Comparison of ENCODE assay signal across 1 cellular context in the genomic region with DNA sequence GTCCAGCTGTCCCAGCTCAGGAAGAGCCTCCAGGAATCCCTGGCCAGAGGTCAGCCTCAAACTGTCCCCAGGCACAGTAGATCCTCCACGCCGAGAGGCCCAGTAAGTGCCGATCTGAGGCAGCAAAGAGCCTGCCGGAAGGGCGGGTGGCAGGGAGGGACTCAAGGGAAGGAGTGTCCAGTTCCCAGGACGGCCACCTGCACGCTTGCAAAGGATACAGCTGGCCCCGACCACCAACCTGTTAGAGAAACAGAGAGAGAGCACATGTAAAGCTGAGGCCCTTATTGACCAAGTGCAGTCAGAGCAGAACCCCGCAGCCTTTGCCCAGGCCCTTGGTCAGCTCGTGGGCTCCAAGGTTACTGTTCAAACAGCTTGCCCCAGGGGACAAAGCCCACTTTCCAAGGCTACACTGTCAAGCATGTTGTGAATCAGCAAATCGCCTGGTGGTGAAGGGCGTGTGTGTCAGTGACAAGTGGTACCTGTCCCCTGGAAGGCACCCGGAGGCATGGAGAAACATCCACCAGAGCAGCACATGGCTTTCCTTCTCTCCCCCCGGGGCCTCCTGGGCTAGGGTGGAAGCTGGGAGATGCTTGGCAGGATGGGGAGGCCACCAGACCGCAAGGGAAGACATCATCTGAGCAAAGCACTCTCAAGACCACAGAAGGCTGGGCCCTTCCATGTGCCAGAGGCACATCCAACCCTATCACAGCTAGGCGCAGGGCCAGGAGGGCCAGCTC.
TF ChIP-seq lines count a peak whose summit lies in the region.

No MANE protein-coding gene starts in this region.

TF ChIP-seq in K562, 482 proteins besides CTCF, POLR2A, EP300 and RAD21:
- TF ChIP-seq SETDB1 (IDR thresholded peaks at IDR 0.05; ENCODE audit: low read length) (peak; percentile 92), ZKSCAN3 (CRISPR knock-in tag; IDR thresholded peaks at IDR 0.05) (no peak), FOXA3 (CRISPR knock-in tag; conservative IDR thresholded peaks at IDR 0.05 in 1 of 2, IDR thresholded peaks at IDR 0.05 in 1 of 2) (no peak), GTF2B (IDR thresholded peaks at IDR 0.05; ENCODE audit: extremely low read depth, insufficient read length) (no peak), ZBTB8A (IDR thresholded peaks at IDR 0.05; ENCODE audit: partially characterized antibody) (no peak), ZBED1 (IDR thresholded peaks at IDR 0.05) (no peak), PHTF2 (CRISPR knock-in tag; IDR thresholded peaks at IDR 0.05) (no peak), CBX8 (IDR thresholded peaks at IDR 0.05; ENCODE audit: borderline replicate concordance, extremely low read depth, low read depth, low read length, poor library complexity, severe bottlenecking) (no peak), PHB2 (IDR thresholded peaks at IDR 0.05; ENCODE audit: low read depth) (no peak), RBM22 (IDR thresholded peaks at IDR 0.05; ENCODE audit: low read depth, low read length, poor library complexity, severe bottlenecking) (no peak), HDAC6 (IDR thresholded peaks at IDR 0.05; ENCODE audit: low read depth, low read length) (peak; percentile 36; the same call in 1 of the 2 replicates), NFYB (IDR thresholded peaks at IDR 0.05; ENCODE audit: extremely low read depth, insufficient read length) (no peak), MTA1 (IDR thresholded peaks at IDR 0.05; ENCODE audit: borderline replicate concordance) (no peak), ZFX (CRISPR knock-in tag; IDR thresholded peaks at IDR 0.05) (no peak), ADNP (tag; IDR thresholded peaks at IDR 0.05) (no peak), LCOR (CRISPR knock-in tag; IDR thresholded peaks at IDR 0.05) (no peak), CCNT2 (IDR thresholded peaks at IDR 0.05; ENCODE audit: borderline replicate concordance, extremely low read depth, insufficient read length, low read depth, low read length) (no peak), NONO (IDR thresholded peaks at IDR 0.05; ENCODE audit: low read depth in 2 of 2, low read length in 1 of 2) (0 out of 4 replicates have a peak, but pooled peaks of 1 of the 2 experiments have one; percentile 12), CEBPZ (IDR thresholded peaks at IDR 0.05; ENCODE audit: borderline replicate concordance, low read depth, low read length) (no peak), ZNF830 (CRISPR knock-in tag; IDR thresholded peaks at IDR 0.05) (no peak), NFE2 (IDR thresholded peaks at IDR 0.05; ENCODE audit: low read depth) (0 out of 2 replicates have a peak, but pooled peaks have one; percentile 5), PTRF (tag; IDR thresholded peaks at IDR 0.05) (no peak), NKRF (IDR thresholded peaks at IDR 0.05; ENCODE audit: borderline replicate concordance) (no peak), CAMTA2 (CRISPR knock-in tag; conservative IDR thresholded peaks at IDR 0.05) (no peak), ZNF347 (CRISPR knock-in tag; IDR thresholded peaks at IDR 0.05; ENCODE audit: low read depth) (no peak)
- TF ChIP-seq, protein P1, sequence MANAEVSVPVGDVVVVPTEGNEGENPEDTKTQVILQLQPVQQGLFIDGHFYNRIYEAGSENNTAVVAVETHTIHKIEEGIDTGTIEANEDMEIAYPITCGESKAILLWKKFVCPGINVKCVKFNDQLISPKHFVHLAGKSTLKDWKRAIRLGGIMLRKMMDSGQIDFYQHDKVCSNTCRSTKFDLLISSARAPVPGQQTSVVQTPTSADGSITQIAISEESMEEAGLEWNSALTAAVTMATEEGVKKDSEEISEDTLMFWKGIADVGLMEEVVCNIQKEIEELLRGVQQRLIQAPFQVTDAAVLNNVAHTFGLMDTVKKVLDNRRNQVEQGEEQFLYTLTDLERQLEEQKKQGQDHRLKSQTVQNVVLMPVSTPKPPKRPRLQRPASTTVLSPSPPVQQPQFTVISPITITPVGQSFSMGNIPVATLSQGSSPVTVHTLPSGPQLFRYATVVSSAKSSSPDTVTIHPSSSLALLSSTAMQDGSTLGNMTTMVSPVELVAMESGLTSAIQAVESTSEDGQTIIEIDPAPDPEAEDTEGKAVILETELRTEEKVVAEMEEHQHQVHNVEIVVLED (CRISPR knock-in tag; IDR thresholded peaks at IDR 0.05), result no peak
- TF ChIP-seq, protein P2, sequence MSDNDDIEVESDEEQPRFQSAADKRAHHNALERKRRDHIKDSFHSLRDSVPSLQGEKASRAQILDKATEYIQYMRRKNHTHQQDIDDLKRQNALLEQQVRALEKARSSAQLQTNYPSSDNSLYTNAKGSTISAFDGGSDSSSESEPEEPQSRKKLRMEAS (CRISPR knock-in tag; IDR thresholded peaks at IDR 0.05), result no peak
- TF ChIP-seq, protein P3, sequence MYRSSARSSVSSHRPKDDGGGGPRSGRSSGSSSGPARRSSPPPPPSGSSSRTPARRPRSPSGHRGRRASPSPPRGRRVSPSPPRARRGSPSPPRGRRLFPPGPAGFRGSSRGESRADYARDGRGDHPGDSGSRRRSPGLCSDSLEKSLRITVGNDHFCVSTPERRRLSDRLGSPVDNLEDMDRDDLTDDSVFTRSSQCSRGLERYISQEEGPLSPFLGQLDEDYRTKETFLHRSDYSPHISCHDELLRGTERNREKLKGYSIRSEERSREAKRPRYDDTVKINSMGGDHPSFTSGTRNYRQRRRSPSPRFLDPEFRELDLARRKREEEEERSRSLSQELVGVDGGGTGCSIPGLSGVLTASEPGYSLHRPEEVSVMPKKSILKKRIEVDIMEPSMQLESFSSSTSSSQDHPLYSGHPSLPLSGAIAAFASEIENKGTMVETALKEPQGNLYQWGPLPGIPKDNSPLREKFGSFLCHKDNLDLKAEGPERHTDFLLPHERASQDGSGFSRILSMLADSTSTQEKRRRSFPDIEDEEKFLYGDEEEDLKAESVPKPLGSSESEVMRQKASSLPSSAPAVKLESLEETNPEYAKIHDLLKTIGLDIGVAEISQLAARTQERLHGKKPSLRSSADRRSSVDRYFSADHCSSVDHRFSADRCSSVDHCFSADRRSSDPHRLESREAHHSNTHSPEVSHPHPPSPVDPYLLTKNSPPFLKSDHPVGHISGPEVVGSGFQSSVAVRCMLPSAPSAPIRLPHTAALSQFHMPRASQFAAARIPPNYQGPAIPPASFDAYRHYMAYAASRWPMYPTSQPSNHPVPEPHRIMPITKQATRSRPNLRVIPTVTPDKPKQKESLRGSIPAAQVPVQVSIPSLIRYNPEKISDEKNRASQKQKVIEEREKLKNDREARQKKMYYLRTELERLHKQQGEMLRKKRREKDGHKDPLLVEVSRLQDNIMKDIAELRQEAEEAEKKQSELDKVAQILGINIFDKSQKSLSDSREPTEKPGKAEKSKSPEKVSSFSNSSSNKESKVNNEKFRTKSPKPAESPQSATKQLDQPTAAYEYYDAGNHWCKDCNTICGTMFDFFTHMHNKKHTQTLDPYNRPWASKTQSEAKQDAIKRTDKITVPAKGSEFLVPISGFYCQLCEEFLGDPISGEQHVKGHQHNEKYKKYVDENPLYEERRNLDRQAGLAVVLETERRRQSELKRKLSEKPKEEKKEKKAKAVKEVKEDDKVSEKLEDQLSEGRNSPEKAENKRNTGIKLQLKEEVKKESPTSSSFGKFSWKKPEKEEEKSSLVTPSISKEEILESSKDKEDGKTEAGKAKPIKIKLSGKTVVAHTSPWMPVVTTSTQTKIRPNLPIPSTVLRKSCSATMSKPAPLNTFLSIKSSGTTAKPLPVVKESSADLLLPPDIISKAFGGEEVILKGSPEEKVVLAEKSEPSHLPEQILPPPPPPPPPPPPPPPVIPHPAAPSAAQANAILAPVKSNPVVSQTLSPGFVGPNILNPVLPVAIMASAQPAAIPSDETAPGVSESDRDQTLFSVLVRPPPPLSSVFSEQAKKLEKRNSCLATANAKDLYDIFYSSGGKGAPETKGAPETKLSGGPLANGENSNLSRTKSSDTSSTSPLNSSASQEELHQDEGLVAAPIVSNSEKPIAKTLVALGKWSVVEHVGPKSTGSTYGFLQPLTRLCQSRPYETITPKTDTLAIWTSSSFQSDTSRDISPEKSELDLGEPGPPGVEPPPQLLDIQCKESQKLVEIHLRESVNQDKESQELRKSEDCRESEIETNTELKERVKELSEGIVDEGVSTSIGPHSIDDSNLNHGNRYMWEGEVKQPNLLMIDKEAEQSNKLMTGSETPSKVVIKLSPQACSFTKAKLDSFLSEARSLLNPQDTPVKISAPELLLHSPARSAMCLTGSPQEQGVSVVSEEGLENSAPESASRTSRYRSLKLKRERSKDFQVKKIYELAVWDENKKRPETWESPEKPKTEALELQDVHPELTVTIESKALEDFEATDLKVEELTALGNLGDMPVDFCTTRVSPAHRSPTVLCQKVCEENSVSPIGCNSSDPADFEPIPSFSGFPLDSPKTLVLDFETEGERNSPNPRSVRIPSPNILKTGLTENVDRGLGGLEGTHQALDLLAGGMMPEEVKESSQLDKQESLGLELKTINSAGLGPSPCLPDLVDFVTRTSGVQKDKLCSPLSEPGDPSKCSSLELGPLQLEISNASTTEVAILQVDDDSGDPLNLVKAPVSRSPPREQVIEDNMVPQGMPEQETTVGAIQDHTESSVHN (IDR thresholded peaks at IDR 0.05; ENCODE audit: borderline replicate concordance in 1 of 2, low read depth in 1 of 2), result no peak
- TF ChIP-seq, protein P4, sequence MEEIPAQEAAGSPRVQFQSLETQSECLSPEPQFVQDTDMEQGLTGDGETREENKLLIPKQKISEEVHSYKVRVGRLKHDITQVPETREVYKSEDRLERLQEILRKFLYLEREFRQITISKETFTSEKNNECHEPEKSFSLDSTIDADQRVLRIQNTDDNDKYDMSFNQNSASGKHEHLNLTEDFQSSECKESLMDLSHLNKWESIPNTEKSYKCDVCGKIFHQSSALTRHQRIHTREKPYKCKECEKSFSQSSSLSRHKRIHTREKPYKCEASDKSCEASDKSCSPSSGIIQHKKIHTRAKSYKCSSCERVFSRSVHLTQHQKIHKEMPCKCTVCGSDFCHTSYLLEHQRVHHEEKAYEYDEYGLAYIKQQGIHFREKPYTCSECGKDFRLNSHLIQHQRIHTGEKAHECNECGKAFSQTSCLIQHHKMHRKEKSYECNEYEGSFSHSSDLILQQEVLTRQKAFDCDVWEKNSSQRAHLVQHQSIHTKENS (CRISPR knock-in tag; IDR thresholded peaks at IDR 0.05), result no peak
- TF ChIP-seq, protein P5, sequence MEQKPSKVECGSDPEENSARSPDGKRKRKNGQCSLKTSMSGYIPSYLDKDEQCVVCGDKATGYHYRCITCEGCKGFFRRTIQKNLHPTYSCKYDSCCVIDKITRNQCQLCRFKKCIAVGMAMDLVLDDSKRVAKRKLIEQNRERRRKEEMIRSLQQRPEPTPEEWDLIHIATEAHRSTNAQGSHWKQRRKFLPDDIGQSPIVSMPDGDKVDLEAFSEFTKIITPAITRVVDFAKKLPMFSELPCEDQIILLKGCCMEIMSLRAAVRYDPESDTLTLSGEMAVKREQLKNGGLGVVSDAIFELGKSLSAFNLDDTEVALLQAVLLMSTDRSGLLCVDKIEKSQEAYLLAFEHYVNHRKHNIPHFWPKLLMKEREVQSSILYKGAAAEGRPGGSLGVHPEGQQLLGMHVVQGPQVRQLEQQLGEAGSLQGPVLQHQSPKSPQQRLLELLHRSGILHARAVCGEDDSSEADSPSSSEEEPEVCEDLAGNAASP (IDR thresholded peaks at IDR 0.05), result no peak
- TF ChIP-seq, protein P6, sequence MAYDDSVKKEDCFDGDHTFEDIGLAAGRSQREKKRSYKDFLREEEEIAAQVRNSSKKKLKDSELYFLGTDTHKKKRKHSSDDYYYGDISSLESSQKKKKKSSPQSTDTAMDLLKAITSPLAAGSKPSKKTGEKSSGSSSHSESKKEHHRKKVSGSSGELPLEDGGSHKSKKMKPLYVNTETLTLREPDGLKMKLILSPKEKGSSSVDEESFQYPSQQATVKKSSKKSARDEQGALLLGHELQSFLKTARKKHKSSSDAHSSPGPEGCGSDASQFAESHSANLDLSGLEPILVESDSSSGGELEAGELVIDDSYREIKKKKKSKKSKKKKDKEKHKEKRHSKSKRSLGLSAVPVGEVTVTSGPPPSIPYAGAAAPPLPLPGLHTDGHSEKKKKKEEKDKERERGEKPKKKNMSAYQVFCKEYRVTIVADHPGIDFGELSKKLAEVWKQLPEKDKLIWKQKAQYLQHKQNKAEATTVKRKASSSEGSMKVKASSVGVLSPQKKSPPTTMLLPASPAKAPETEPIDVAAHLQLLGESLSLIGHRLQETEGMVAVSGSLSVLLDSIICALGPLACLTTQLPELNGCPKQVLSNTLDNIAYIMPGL (CRISPR knock-in tag; IDR thresholded peaks at IDR 0.05), result peak; percentile 22; the same call in 1 of the 2 replicates
